Comparison of ENCODE assay signal across 10 cellular contexts in genomic region chr14:91149462-91149861, GRCh38. TPM values are rescaled to one million over a fixed set of nuclear protein-coding genes. Genes with fewer than 3 reads are reported as not detected.
DNase-seq lines count a peak whose midpoint lies in the region; ATAC-seq and TF ChIP-seq lines count a peak whose summit lies in the region.
"Had no signal": no experiment of that assay in that cellular context is flagged by ENCODE, and none has a peak within 500 bp of the region (broad histone marks: within the 10 kb centered on the region; RNA-seq: fewer than 3 reads in every experiment).

No MANE protein-coding gene starts in this region.

- DNase-seq in ACHN, result peak; percentile 92
- peak; percentile 29 for DNase-seq in NCI-H2029 (lab: John Stamatoyannopoulos, UW)
- DNase-seq in colonic mucosa, result peak; percentile 61
- peak; percentile 14 for DNase-seq in middle frontal gyrus (ENCODE audit: extremely low spot score, low spot score)
- no peak for DNase-seq in globus pallidus (ENCODE audit: low spot score)
- no peak for DNase-seq in Peyer's patch
- DNase-seq in NCI-H2081 (lab: John Stamatoyannopoulos, UW), result no peak
- DNase-seq in activated CD4-positive, alpha-beta T cell treated with anti-CD3 and anti-CD28 coated beads for 36 hours, result no peak
- DNase-seq: activated T-cell treated with anti-CD3 and anti-CD28 coated beads, Interleukin-2, amount 50 U/mL, for 1 hour had no signal

- no peak for TF ChIP-seq CTCF in colonic mucosa (IDR thresholded peaks at IDR 0.05)
- TF ChIP-seq CTCF in Peyer's patch (IDR thresholded peaks at IDR 0.05), result no peak

- H3K27ac ChIP-seq in colonic mucosa (peak overlapping the region; percentile 60), Peyer's patch (peak overlapping the region in 1 of 4 donors; percentile 20)
- H3K27ac ChIP-seq: parathyroid adenoma had no signal

- CTCF ChIA-PET in activated CD4-positive, alpha-beta T cell treated with anti-CD3 and anti-CD28 coated beads for 36 hours (lab: Charles Lee), result interaction anchor here (0.6 kb wide), 1 partner anchor 136 kb away, joined by 3 read pairs; no protein-coding TSS in a partner anchor

- H3K4me3 Mint-ChIP-seq in activated CD4-positive, alpha-beta T cell treated with anti-CD3 and anti-CD28 coated beads for 36 hours, result no peak overlapping the region

- H3K4me1 ChIP-seq in colonic mucosa (peaks cover 6% of the 10 kb centered on the region), Peyer's patch (peaks cover 0 to 13% (median 0%) of the 10 kb centered on the region in 4 donors)
- H3K4me1 ChIP-seq: parathyroid adenoma had no signal

- no peak for TF ChIP-seq POLR2A in Peyer's patch (IDR thresholded peaks at IDR 0.05)

- H3K9me3 ChIP-seq in colonic mucosa (no peaks in the 10 kb centered on the region), Peyer's patch (no peaks in the 10 kb centered on the region)

- H3K27me3 Mint-ChIP-seq in activated CD4-positive, alpha-beta T cell treated with anti-CD3 and anti-CD28 coated beads for 36 hours, result no peaks in the 10 kb centered on the region

- H3K9ac ChIP-seq in colonic mucosa (ENCODE audit: low read depth in 2 of 2, low read length in 2 of 2), result no peak overlapping the region
- H3K9ac ChIP-seq: parathyroid adenoma had no signal

- POLR2A ChIA-PET in activated CD4-positive, alpha-beta T cell treated with anti-CD3 and anti-CD28 coated beads for 36 hours (lab: Charles Lee), result interaction anchor here (1.3 kb wide), 1 partner anchor 247 kb away, joined by 4 read pairs; no protein-coding TSS in a partner anchor

- H3K9me3 Mint-ChIP-seq in activated CD4-positive, alpha-beta T cell treated with anti-CD3 and anti-CD28 coated beads for 36 hours (ENCODE audit: low read depth), result no peaks in the 10 kb centered on the region

- intact Hi-C loops in colonic mucosa (cut with DNase I), result loop anchor here (10.0 kb wide), 1 partner anchor 95 kb away; no protein-coding TSS in a partner anchor
- intact Hi-C loops in activated CD4-positive, alpha-beta T cell treated with anti-CD3 and anti-CD28 coated beads for 36 hours (cut with DNase I, micrococcal nuclease), result no loop called here

- H3K27me3 ChIP-seq in colonic mucosa, result no peaks in the 10 kb centered on the region
- H3K27me3 ChIP-seq in Peyer's patch, result no peaks in the 10 kb centered on the region

- peaks cover 15% of the 10 kb centered on the region for H3K36me3 Mint-ChIP-seq in activated CD4-positive, alpha-beta T cell treated with anti-CD3 and anti-CD28 coated beads for 36 hours (ENCODE audit: low read depth)

- no peak for ATAC-seq in activated CD4-positive, alpha-beta T cell treated with anti-CD3 and anti-CD28 coated beads for 36 hours

- H3K27ac Mint-ChIP-seq in activated CD4-positive, alpha-beta T cell treated with anti-CD3 and anti-CD28 coated beads for 36 hours, result no peak overlapping the region

- H3K4me3 ChIP-seq in colonic mucosa (no peak overlapping the region), Peyer's patch (no peak overlapping the region)

- H3K36me3 ChIP-seq in colonic mucosa (no peaks in the 10 kb centered on the region), Peyer's patch (peaks cover 0 to 26% (median 0%) of the 10 kb centered on the region in 3 donors)

- in situ Hi-C loops in ACHN (cut with HindIII; ENCODE audit: low pct_ligation_motif_present, low pct_unique_long_range_greater_than_20kb, low sequenced_read_pairs), result no loop called here

- H3K4me1 Mint-ChIP-seq in activated CD4-positive, alpha-beta T cell treated with anti-CD3 and anti-CD28 coated beads for 36 hours, result peaks cover 3% of the 10 kb centered on the region

RNA-seq across cellular contexts. Expression of gene DGLUCY, which starts 35.6 kb away (rescaled TPM):
- total RNA-seq in colonic mucosa (100 to 1,000 TPM in 1 of 2 donors, 10 to 100 TPM in 1; 67.3 to 105 TPM), Peyer's patch (100 to 1,000 TPM in 2 of 4 donors, 10 to 100 TPM in 2; 47.1 to 145 (median 102) TPM)
- total RNA-seq in activated CD4-positive, alpha-beta T cell treated with anti-CD3 and anti-CD28 coated beads for 36 hours, result 10 to 100 TPM; 46.3 to 55.2 TPM

Comparison
In these comparisons a context has a peak if more than half of its experiments do, and no peak if none do; other contexts are left out.
1. DNase-seq: peak in ACHN (single experiment), NCI-H2029 (single experiment), colonic mucosa (single experiment) and middle frontal gyrus (single experiment); none in globus pallidus (single experiment), Peyer's patch (0 of 3), NCI-H2081 (0 of 2) and activated CD4-positive, alpha-beta T cell treated with anti-CD3 and anti-CD28 coated beads for 36 hours (single experiment).